ENCODE assay signal across 1 cellular context in genomic region chr4:21469438-21470032, GRCh38.
TF ChIP-seq lines count a peak whose summit lies in the region.

No MANE protein-coding gene starts in this region.

TF ChIP-seq in WTC11, 78 proteins besides CTCF, POLR2A, EP300 and RAD21 (continued from another document):
- no peak for TF ChIP-seq STAT6 (CRISPR knock-in tag; conservative IDR thresholded peaks at IDR 0.05; ENCODE audit: low read depth)
